8 cellular contexts compared by ENCODE assay signal in the genomic region with DNA sequence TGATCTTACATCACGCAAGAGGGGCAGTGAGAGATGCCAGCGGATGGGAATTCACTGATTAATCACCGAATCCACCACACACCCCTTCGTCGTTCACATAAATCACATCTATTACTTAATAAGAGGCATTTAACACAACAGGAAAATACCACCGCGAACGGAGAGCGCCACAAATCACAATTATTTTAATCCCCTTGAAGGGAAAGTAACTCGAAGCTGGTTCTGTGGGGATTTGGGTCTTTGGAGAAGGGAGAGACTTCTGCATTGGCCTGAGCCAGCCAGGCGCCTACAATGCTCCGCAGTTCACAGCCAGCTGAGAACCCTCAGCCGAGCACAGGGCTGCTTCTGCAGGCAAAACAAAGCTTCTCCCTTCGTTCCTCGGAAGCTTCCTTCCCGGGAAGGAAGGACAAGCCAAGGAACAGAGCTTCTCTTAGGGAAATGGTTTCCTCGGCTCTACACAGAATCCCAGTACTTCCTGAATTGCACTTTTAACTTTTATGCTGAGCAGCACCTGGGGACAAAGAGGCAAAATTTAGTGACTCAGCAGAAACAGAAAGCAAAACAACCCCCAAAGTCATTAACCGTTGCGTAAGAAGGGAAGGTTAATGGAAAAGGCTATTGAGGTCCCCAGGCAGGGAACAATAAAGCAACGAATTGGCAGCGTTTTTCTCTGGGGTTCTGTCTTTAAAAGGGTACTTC. TPM values are rescaled to one million over a fixed set of nuclear protein-coding genes. Genes with fewer than 3 reads are reported as not detected.
DNase-seq lines count a peak whose midpoint lies in the region; ATAC-seq and TF ChIP-seq lines count a peak whose summit lies in the region.

A gene (minus strand): TSS at position 1 of the 699 bp plus-strand sequence. CDS start 287 bp downstream, outside the sequence.

- H3K4me2 ChIP-seq in Karpas-422 (ENCODE audit: low read depth, low read length, poor library complexity, severe bottlenecking): no peak within 1 kb of the TSS

- H3K27me3 ChIP-seq in RWPE2 (ENCODE audit: insufficient read depth, poor library complexity, severe bottlenecking) (peaks cover 52% of the 10 kb centered on the region), esophagus squamous epithelium (peaks cover 0 to 48% (median 0%) of the 10 kb centered on the region in 4 donors), muscle layer of colon (ENCODE audit: control insufficient read depth in 1 of 2, insufficient read depth in 2 of 2, low read length in 2 of 2) (peaks cover 0 to 4% of the 10 kb centered on the region in 2 donors), Karpas-422 (ENCODE audit: low read length) (no peaks in the 10 kb centered on the region)

- H3K9me3 ChIP-seq in RWPE2 (ENCODE audit: severe bottlenecking): no peaks in the 10 kb centered on the region
- no peaks in the 10 kb centered on the region for H3K9me3 ChIP-seq in esophagus squamous epithelium
- H3K9me3 ChIP-seq in muscle layer of colon (ENCODE audit: low read length): no peaks in the 10 kb centered on the region
- H3K9me3 ChIP-seq in Karpas-422 (ENCODE audit: low read length): no peaks in the 10 kb centered on the region; the same call in none of the 2 replicates

- H3K36me3 ChIP-seq in RWPE2 (ENCODE audit: low read depth) (no peaks in the 10 kb centered on the region), esophagus squamous epithelium (no peaks in the 10 kb centered on the region), muscle layer of colon (ENCODE audit: insufficient read depth, low read length) (no peaks in the 10 kb centered on the region), Karpas-422 (ENCODE audit: insufficient read depth, low read length) (no peaks in the 10 kb centered on the region)

- TF ChIP-seq POLR2A in esophagus squamous epithelium (IDR thresholded peaks at IDR 0.05): no peak

- H2AFZ ChIP-seq in Karpas-422 (ENCODE audit: low read length): no peak within 1 kb of the TSS

- H3K9ac ChIP-seq in muscle layer of colon (ENCODE audit: low read length) (peak within 1 kb of the TSS; percentile 15), Karpas-422 (ENCODE audit: low read length) (no peak within 1 kb of the TSS)

- no peaks in the 10 kb centered on the region for H4K20me1 ChIP-seq in Karpas-422 (ENCODE audit: insufficient read depth, low read depth, low read length)

- TF ChIP-seq CTCF in HFF-Myc (IDR thresholded peaks at IDR 0.05; ENCODE audit: low read depth, low read length, missing control alignments): no peak
- no peak for TF ChIP-seq CTCF in RWPE2 (IDR thresholded peaks at IDR 0.05; ENCODE audit: poor library complexity, severe bottlenecking)
- no peak for TF ChIP-seq CTCF in esophagus squamous epithelium (IDR thresholded peaks at IDR 0.05)

- H3K27ac ChIP-seq in RWPE2 (ENCODE audit: poor library complexity, severe bottlenecking) (no peak within 1 kb of the TSS), esophagus squamous epithelium (peak within 1 kb of the TSS in 3 of 4 donors; percentile 17 to 50 (median 27)), muscle layer of colon (ENCODE audit: low read depth, low read length) (no peak within 1 kb of the TSS), Karpas-422 (ENCODE audit: low read length) (no peak within 1 kb of the TSS)

- peak; percentile 54 for ATAC-seq in RWPE2 (ENCODE audit: low read depth)
- no peak for ATAC-seq in HG03175 (IDR thresholded peaks at IDR 0.05; ENCODE audit: unreplicated experiment)

- intact Hi-C loops in esophagus squamous epithelium (cut with DNase I): no loop called here

- 1 to 2% methylated on average over 17 to 18 of the region's 21 CpGs for WGBS in esophagus squamous epithelium, 2 donors

- H3K9me2 ChIP-seq in Karpas-422 (replicated peaks; ENCODE audit: insufficient read depth, low read length): no peaks in the 10 kb centered on the region

- H3K79me2 ChIP-seq in Karpas-422 (ENCODE audit: low read length): no peaks in the 10 kb centered on the region

- H3K4me1 ChIP-seq in RWPE2 (ENCODE audit: insufficient read depth, poor library complexity, severe bottlenecking) (no peaks in the 10 kb centered on the region), esophagus squamous epithelium (peaks cover 0 to 23% (median 4%) of the 10 kb centered on the region in 3 donors), muscle layer of colon (ENCODE audit: insufficient read depth, low read length) (peaks cover 4% of the 10 kb centered on the region), Karpas-422 (ENCODE audit: low read length) (no peaks in the 10 kb centered on the region)

- DNase-seq in NCI-H1436 (lab: John Stamatoyannopoulos, UW) (peak; percentile 10), NCI-H1436 treated with DMSO at 0.1 percent for 48 hours (lab: John Stamatoyannopoulos, UW) (no peak), HFF-Myc (ENCODE audit: extremely low read depth, low read depth) (no peak), RWPE2 (ENCODE audit: low spot score) (no peak), esophagus squamous epithelium (lab: John Stamatoyannopoulos, UW) (no peak), Karpas-422 (no peak)

- H3K4me3 ChIP-seq in HFF-Myc (replicated peaks; ENCODE audit: low read depth, low read length) (peak within 1 kb of the TSS; percentile 41), RWPE2 (ENCODE audit: severe bottlenecking) (peak within 1 kb of the TSS; percentile 26), esophagus squamous epithelium (peak within 1 kb of the TSS; percentile 40 to 72 (median 54)), muscle layer of colon (ENCODE audit: low read depth in 1 of 2, low read length in 2 of 2) (peak within 1 kb of the TSS; percentile 44 to 75), Karpas-422 (ENCODE audit: low read length) (no peak within 1 kb of the TSS)

RNA-seq across cellular contexts. Expression of the gene that starts here (rescaled TPM):
- total RNA-seq in esophagus squamous epithelium: 1 to 10 TPM in 1 of 4 donors, under 1 TPM in 3; 0.04 to 1.1 (median 0.23) TPM
- total RNA-seq in Karpas-422 (2014; rRNA removed; shearing (Covaris generic); ENCODE audit: low replicate concordance): not detected in 2 replicates

Comparison
In these comparisons a context has a peak if more than half of its experiments do, and no peak if none do; other contexts are left out.
1. H3K27ac ChIP-seq: peak in esophagus squamous epithelium (3 of 4); none in RWPE2 (single experiment), muscle layer of colon (single experiment) and Karpas-422 (single experiment).